ENCODE assay signal across 10 cellular contexts in the genomic region with DNA sequence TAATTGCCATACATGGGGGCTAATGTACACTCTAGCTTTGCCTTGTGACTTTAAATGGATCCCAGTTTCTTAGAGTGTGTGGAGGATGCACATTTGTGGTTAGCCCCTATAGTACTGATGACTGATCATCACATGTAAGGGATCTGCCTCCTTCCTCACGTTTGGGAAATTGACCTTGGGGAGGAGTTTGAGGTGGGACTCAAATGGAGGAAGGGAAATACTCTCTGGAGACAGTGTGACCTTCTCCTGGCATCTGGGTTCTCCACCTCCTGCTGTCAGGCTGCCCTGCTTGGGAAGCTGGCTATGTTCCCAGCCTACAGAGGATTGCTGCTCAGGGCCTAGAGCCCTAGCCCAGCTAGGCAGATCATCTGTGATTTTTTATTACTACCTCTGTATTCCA. TPM values are rescaled to one million over a fixed set of nuclear protein-coding genes. Genes with fewer than 3 reads are reported as not detected.
DNase-seq lines count a peak whose midpoint lies in the region; ATAC-seq and TF ChIP-seq lines count a peak whose summit lies in the region.
"Had no signal": no experiment of that assay in that cellular context is flagged by ENCODE, and none has a peak within 500 bp of the region (broad histone marks: within the 10 kb centered on the region; RNA-seq: fewer than 3 reads in every experiment).

No MANE protein-coding gene starts in this region.

- H3K4me1 ChIP-seq in esophagus squamous epithelium = peaks cover 0 to 55% (median 4%) of the 10 kb centered on the region in 3 donors
- peaks cover 7 to 8% of the 10 kb centered on the region in 2 donors for H3K4me1 ChIP-seq in neuronal stem cell (ENCODE audit: control insufficient read depth in 2 of 2, insufficient read depth in 1 of 2, low read depth in 1 of 2, low read length in 2 of 2)

- TF ChIP-seq CTCF in esophagus squamous epithelium (IDR thresholded peaks at IDR 0.05) = no peak

- no peak overlapping the region for H2BK5ac ChIP-seq in neuronal stem cell (ENCODE audit: low read length)

- H3K27me3 ChIP-seq in esophagus squamous epithelium = no peaks in the 10 kb centered on the region
- no peaks in the 10 kb centered on the region for H3K27me3 ChIP-seq in neuronal stem cell (ENCODE audit: control insufficient read depth in 3 of 3, insufficient read depth in 3 of 3, low read depth in 1 of 3, low read length in 3 of 3)

- no peak overlapping the region for H4K91ac ChIP-seq in neuronal stem cell (ENCODE audit: low read depth, low read length, poor library complexity)

- H2AK5ac ChIP-seq in neuronal stem cell (ENCODE audit: low read depth, low read length) = no peak overlapping the region

- no peak overlapping the region for H3K9ac ChIP-seq in neuronal stem cell (ENCODE audit: low read depth, low read length, poor library complexity)

- WGBS in esophagus squamous epithelium, 2 donors = no CpG with 5 or more reads among the region's 1 CpG
- no CpG with 5 or more reads among the region's 1 CpG for WGBS in neuronal stem cell (ENCODE audit: extremely low coverage in 2 of 2, insufficient read length in 2 of 2, insufficient replicate concordance in 1 of 2), 2 donors

- H3K18ac ChIP-seq in neuronal stem cell (ENCODE audit: low read length) = no peak overlapping the region

- peak overlapping the region; percentile 2 for H3K14ac ChIP-seq in neuronal stem cell (ENCODE audit: low read length)

- no peak overlapping the region for H2BK12ac ChIP-seq in neuronal stem cell (ENCODE audit: low read length)

- H2BK120ac ChIP-seq in neuronal stem cell (ENCODE audit: low read depth, low read length) = no peak overlapping the region

- no peak overlapping the region for H3K4ac ChIP-seq in neuronal stem cell (ENCODE audit: low read length)

- no peak for TF ChIP-seq POLR2A in esophagus squamous epithelium (IDR thresholded peaks at IDR 0.05)

- DNase-seq in DMS 273 treated with DMSO at 0.1 percent for 48 hours (lab: John Stamatoyannopoulos, UW) (peak; percentile 91), NCI-H2107 treated with DMSO at 0.1 percent for 48 hours (lab: John Stamatoyannopoulos, UW; ENCODE audit: unreplicated experiment) (peak; percentile 66), esophagus squamous epithelium (lab: John Stamatoyannopoulos, UW) (no peak), neuronal stem cell (ENCODE audit: low spot score) (no peak), kidney glomerular epithelial cell (lab: John Stamatoyannopoulos, UW) (no peak)
- DNase-seq: H9, NCI-H526 had no signal

- H3K27ac ChIP-seq in esophagus squamous epithelium = peak overlapping the region in 3 of 4 donors; percentile 1 to 60 (median 15)
- no peak overlapping the region for H3K27ac ChIP-seq in neuronal stem cell (replicated peaks; ENCODE audit: low read length)

- ATAC-seq in GM21526 (IDR thresholded peaks at IDR 0.05; ENCODE audit: low FRiP score, unreplicated experiment) = no peak
- no peak for ATAC-seq in GM21528 (IDR thresholded peaks at IDR 0.05; ENCODE audit: low FRiP score, unreplicated experiment)
- no peak for ATAC-seq in HG02973 (IDR thresholded peaks at IDR 0.05; ENCODE audit: unreplicated experiment)

- H2BK15ac ChIP-seq in neuronal stem cell (ENCODE audit: low read length) = no peak overlapping the region

- intact Hi-C loops in esophagus squamous epithelium (cut with DNase I) = no loop called here

- H2AFZ ChIP-seq in neuronal stem cell (ENCODE audit: low read length) = no peak overlapping the region

- H3K36me3 ChIP-seq in esophagus squamous epithelium = no peaks in the 10 kb centered on the region
- no peaks in the 10 kb centered on the region for H3K36me3 ChIP-seq in neuronal stem cell (replicated peaks in 1 of 2; ENCODE audit: control insufficient read depth in 2 of 2, insufficient read depth in 2 of 2, low read length in 2 of 2)

- no peak overlapping the region for H3K23ac ChIP-seq in neuronal stem cell (ENCODE audit: low read depth, low read length, poor library complexity)

- H3K4me2 ChIP-seq in neuronal stem cell (ENCODE audit: insufficient read depth, low read length, poor library complexity, severe bottlenecking) = no peak overlapping the region

- H4K8ac ChIP-seq in neuronal stem cell (ENCODE audit: low read depth, low read length) = no peak overlapping the region

- H3K79me1 ChIP-seq in neuronal stem cell (ENCODE audit: low read depth, low read length) = no peaks in the 10 kb centered on the region

- no peak overlapping the region for H3K4me3 ChIP-seq in esophagus squamous epithelium
- no peak overlapping the region for H3K4me3 ChIP-seq in neuronal stem cell (ENCODE audit: low read length in 2 of 2)

- H3K9me3 ChIP-seq in esophagus squamous epithelium = no peaks in the 10 kb centered on the region
- no peaks in the 10 kb centered on the region for H3K9me3 ChIP-seq in neuronal stem cell (replicated peaks in 1 of 2; ENCODE audit: control insufficient read depth in 2 of 2, insufficient read depth in 1 of 2, low read depth in 1 of 2, low read length in 2 of 2)

RNA-seq across cellular contexts. Expression of a gene that starts 48.7 kb away (rescaled TPM):
- total RNA-seq in esophagus squamous epithelium = 10 to 100 TPM in 2 of 4 donors, 1 to 10 TPM in 2; 9.1 to 18.1 (median 12.1) TPM
- polyA plus RNA-seq in neuronal stem cell (2013, experiment 1 of 2) = 6.8 TPM
- 7.1 TPM for polyA plus RNA-seq in neuronal stem cell (2013, experiment 2 of 2)

Comparison
In these comparisons a context has a peak if more than half of its experiments do, and no peak if none do; other contexts are left out.
1. DNase-seq: peak in DMS 273 treated with DMSO at 0.1 percent for 48 hours (single experiment) and NCI-H2107 treated with DMSO at 0.1 percent for 48 hours (single experiment); none in esophagus squamous epithelium (single experiment), neuronal stem cell (single experiment) and kidney glomerular epithelial cell (single experiment).